ENCODE assay signal across 22 cellular contexts in genomic region chr2:236682651-236683422, GRCh38.
A peak's percentile ranks its signal among the peaks of the same experiment; 100 is the strongest.
DNase-seq lines count a peak whose midpoint lies in the region; ATAC-seq and TF ChIP-seq lines count a peak whose summit lies in the region.
"Had no signal": no experiment of that assay in that cellular context is flagged by ENCODE, and none has a peak within 500 bp of the region (broad histone marks: within the 10 kb centered on the region; RNA-seq: fewer than 3 reads in every experiment).

No MANE protein-coding gene starts in this region.

- H3K36me3 Mint-ChIP-seq in activated T-cell treated with anti-CD3 and anti-CD28 coated beads, Interleukin-2, amount 50 U/mL, for 24 hours (ENCODE audit: low read depth) = no peaks in the 10 kb centered on the region
- H3K36me3 Mint-ChIP-seq in activated T-cell treated with anti-CD3 and anti-CD28 coated beads, Interleukin-2, amount 50 U/mL, for 72 hours (ENCODE audit: insufficient read depth in 2 of 2) = no peaks in the 10 kb centered on the region

- H3K4me3 Mint-ChIP-seq in activated T-cell treated with anti-CD3 and anti-CD28 coated beads, Interleukin-2, amount 50 U/mL, for 24 hours = no peak overlapping the region
- H3K4me3 Mint-ChIP-seq in activated T-cell treated with anti-CD3 and anti-CD28 coated beads, Interleukin-2, amount 50 U/mL, for 72 hours = no peak overlapping the region
- H3K4me3 Mint-ChIP-seq: activated CD4-positive, alpha-beta T cell treated with anti-CD3 and anti-CD28 coated beads, Interleukin-2, amount 10 ng/mL, durations not matched to agents 7 days and 5 days had no signal

- no peak overlapping the region for H3K27ac Mint-ChIP-seq in activated T-cell treated with anti-CD3 and anti-CD28 coated beads, Interleukin-2, amount 50 U/mL, for 24 hours
- no peak overlapping the region for H3K27ac Mint-ChIP-seq in activated T-cell treated with anti-CD3 and anti-CD28 coated beads, Interleukin-2, amount 50 U/mL, for 72 hours
- H3K27ac Mint-ChIP-seq: activated CD4-positive, alpha-beta T cell treated with anti-CD3 and anti-CD28 coated beads, Interleukin-2, amount 10 ng/mL, durations not matched to agents 7 days and 5 days had no signal

- no peaks in the 10 kb centered on the region for H3K4me1 Mint-ChIP-seq in activated T-cell treated with anti-CD3 and anti-CD28 coated beads, Interleukin-2, amount 50 U/mL, for 24 hours (ENCODE audit: low read depth)
- H3K4me1 Mint-ChIP-seq in activated T-cell treated with anti-CD3 and anti-CD28 coated beads, Interleukin-2, amount 50 U/mL, for 72 hours (ENCODE audit: low read depth) = no peaks in the 10 kb centered on the region
- H3K4me1 Mint-ChIP-seq: activated CD4-positive, alpha-beta T cell treated with anti-CD3 and anti-CD28 coated beads, Interleukin-2, amount 10 ng/mL, durations not matched to agents 7 days and 5 days had no signal

- H3K27me3 Mint-ChIP-seq in activated T-cell treated with anti-CD3 and anti-CD28 coated beads, Interleukin-2, amount 50 U/mL, for 24 hours = peaks cover 28% of the 10 kb centered on the region
- peaks cover 19% of the 10 kb centered on the region for H3K27me3 Mint-ChIP-seq in activated T-cell treated with anti-CD3 and anti-CD28 coated beads, Interleukin-2, amount 50 U/mL, for 72 hours (ENCODE audit: low read depth)

- no peak overlapping the region for H3K27ac ChIP-seq in body of pancreas
- H3K27ac ChIP-seq in upper lobe of right lung = no peak overlapping the region
- H3K27ac ChIP-seq: left lung, Peyer's patch had no signal

- TF ChIP-seq CTCF in body of pancreas (IDR thresholded peaks at IDR 0.05) (no peak), upper lobe of right lung (IDR thresholded peaks at IDR 0.05) (no peak)

- no peak for ATAC-seq in activated T-cell treated with anti-CD3 and anti-CD28 coated beads, Interleukin-2, amount 50 U/mL, for 72 hours (replicated peaks in 1 of 2)
- ATAC-seq in body of pancreas = peak; percentile 58
- peak; percentile 16 for ATAC-seq in upper lobe of right lung
- no peak for ATAC-seq in HG03565 (IDR thresholded peaks at IDR 0.05; ENCODE audit: unreplicated experiment)
- ATAC-seq: GM12878, left lung had no signal

- H3K36me3 ChIP-seq in body of pancreas (replicated peaks in 1 of 2; ENCODE audit: insufficient read depth in 1 of 2, low read depth in 2 of 2) (no peaks in the 10 kb centered on the region), upper lobe of right lung (no peaks in the 10 kb centered on the region)
- H3K36me3 ChIP-seq: BLaER1 treated with 17β-estradiol and CSF1 and Interleukin-3, amounts not matched to agents 10 nM and 100 nM; left lung; Peyer's patch had no signal

- no peak for TF ChIP-seq POLR2A in body of pancreas (IDR thresholded peaks at IDR 0.05)

- no peaks in the 10 kb centered on the region for H3K27me3 ChIP-seq in body of pancreas
- no peaks in the 10 kb centered on the region for H3K27me3 ChIP-seq in upper lobe of right lung
- H3K27me3 ChIP-seq: BLaER1 treated with 17β-estradiol and CSF1 and Interleukin-3, amounts not matched to agents 10 nM and 100 nM; left lung; Peyer's patch had no signal

- DNase-seq in activated T-cell treated with anti-CD3 and anti-CD28 coated beads, Interleukin-2, amount 50 U/mL, for 24 hours = peak; percentile 16
- DNase-seq in activated T-cell treated with anti-CD3 and anti-CD28 coated beads, Interleukin-2, amount 50 U/mL, for 72 hours = no peak
- DNase-seq in body of pancreas (peak in 2 of 4 donors; percentile 29 to 50), mesenteric fat pad (ENCODE audit: low spot score) (peak; percentile 78), upper lobe of right lung (no peak), T-helper 9 cell (no peak)
- no peak for DNase-seq in stimulated activated CD8-positive, alpha-beta memory T cell treated with anti-CD3 and anti-CD28 coated beads, Interleukin-4, amount 100 ng/mL, for 48 hours
- DNase-seq: 8988T; activated CD4-positive, alpha-beta T cell treated with anti-CD3 and anti-CD28 coated beads, Interleukin-2, amount 10 ng/mL, durations not matched to agents 7 days and 5 days; activated CD8-positive, alpha-beta memory T cell treated with anti-CD3 and anti-CD28 coated beads, Interleukin-2, amount 50 U/mL, for 4 hours; activated naive CD4-positive, alpha-beta T cell treated with anti-CD3 and anti-CD28 coated beads, Interleukin-2, amount 50 U/mL, for 16 hours; cortex of kidney; DMS 273 treated with DMSO at 0.1 percent for 48 hours; GDM1; left lung; MM.1S; NCI-H82; stimulated activated CD4-positive, alpha-beta T cell treated with anti-CD3 and anti-CD28 coated beads, Interleukin-1b, Interleukin-23, amount 100 ng/mL, for 48 hours had no signal

- H3K9me3 Mint-ChIP-seq in activated T-cell treated with anti-CD3 and anti-CD28 coated beads, Interleukin-2, amount 50 U/mL, for 24 hours = no peaks in the 10 kb centered on the region
- H3K9me3 Mint-ChIP-seq in activated T-cell treated with anti-CD3 and anti-CD28 coated beads, Interleukin-2, amount 50 U/mL, for 72 hours = no peaks in the 10 kb centered on the region
- H3K9me3 Mint-ChIP-seq: activated CD4-positive, alpha-beta T cell treated with anti-CD3 and anti-CD28 coated beads, Interleukin-2, amount 10 ng/mL, durations not matched to agents 7 days and 5 days had no signal

- H3K4me1 ChIP-seq in body of pancreas = no peaks in the 10 kb centered on the region
- H3K4me1 ChIP-seq in upper lobe of right lung = no peaks in the 10 kb centered on the region
- H3K4me1 ChIP-seq: left lung, Peyer's patch had no signal

- H3K9me3 ChIP-seq in body of pancreas (no peaks in the 10 kb centered on the region), upper lobe of right lung (no peaks in the 10 kb centered on the region)
- H3K9me3 ChIP-seq: left lung, Peyer's patch had no signal

- intact Hi-C loops in body of pancreas (cut with DNase I) = no loop called here
- intact Hi-C loops in upper lobe of right lung (cut with DNase I) = no loop called here

- WGBS in body of pancreas, 2 donors = 48 to 59% methylated on average over 11 to 12 of the region's 12 CpGs

- H3K4me3 ChIP-seq in body of pancreas (no peak overlapping the region), upper lobe of right lung (no peak overlapping the region)
- H3K4me3 ChIP-seq: BLaER1 treated with 17β-estradiol and CSF1 and Interleukin-3, amounts not matched to agents 10 nM and 100 nM; GM12878; left lung; Peyer's patch had no signal

Comparison
In these comparisons a context has a peak if more than half of its experiments do, and no peak if none do; other contexts are left out.
1. DNase-seq: peak in activated T-cell treated with anti-CD3 and anti-CD28 coated beads, Interleukin-2, amount 50 U/mL, for 24 hours (single experiment) and mesenteric fat pad (single experiment); none in activated T-cell treated with anti-CD3 and anti-CD28 coated beads, Interleukin-2, amount 50 U/mL, for 72 hours (0 of 2), upper lobe of right lung (single experiment), stimulated activated CD8-positive, alpha-beta memory T cell treated with anti-CD3 and anti-CD28 coated beads, Interleukin-4, amount 100 ng/mL, for 48 hours (single experiment) and T-helper 9 cell (single experiment).
2. ATAC-seq: peak in body of pancreas (single experiment) and upper lobe of right lung (single experiment); none in activated T-cell treated with anti-CD3 and anti-CD28 coated beads, Interleukin-2, amount 50 U/mL, for 72 hours (0 of 2) and HG03565 (single experiment).